ENCODE assay signal across 21 cellular contexts in genomic region chr5:138536215-138536614, GRCh38. TPM values are rescaled to one million over a fixed set of nuclear protein-coding genes. Genes with fewer than 3 reads are reported as not detected.
DNase-seq lines count a peak whose midpoint lies in the region; ATAC-seq and TF ChIP-seq lines count a peak whose summit lies in the region.
"Had no signal": no experiment of that assay in that cellular context is flagged by ENCODE, and none has a peak within 500 bp of the region (broad histone marks: within the 10 kb centered on the region; RNA-seq: fewer than 3 reads in every experiment).

No MANE protein-coding gene starts in this region.

- intact Hi-C loops in Right ventricle myocardium superior (cut with DNase I), result loop anchor here (5.0 kb wide), 1 partner anchor 34 kb away; no protein-coding TSS in a partner anchor
- intact Hi-C loops in cardiac septum (cut with DNase I), result no loop called here
- intact Hi-C loops in left ventricle myocardium inferior (cut with micrococcal nuclease), result no loop called here

- peaks cover 58% of the 10 kb centered on the region for H3K4me1 Mint-ChIP-seq in activated CD4-positive, alpha-beta memory T cell treated with anti-CD3 and anti-CD28 coated beads, Interleukin-2, amount 10 ng/mL, durations not matched to agents 7 days and 5 days
- H3K4me1 Mint-ChIP-seq in stimulated activated naive B cell treated with anti-CD40 and anti-IgM and Interleukin-4, amounts not matched to agents 10 μg/mL and 1 μg/mL and 100 μg/mL, for 72 hours, result peaks cover 28 to 65% of the 10 kb centered on the region in 2 donors

- H3K9me3 ChIP-seq in left ventricle myocardium inferior (replicated peaks), result no peaks in the 10 kb centered on the region
- H3K9me3 ChIP-seq: esophagus muscularis mucosa, gastroesophageal sphincter, upper lobe of left lung had no signal

- peaks cover 53% of the 10 kb centered on the region for H3K36me3 Mint-ChIP-seq in activated CD4-positive, alpha-beta memory T cell treated with anti-CD3 and anti-CD28 coated beads, Interleukin-2, amount 10 ng/mL, durations not matched to agents 7 days and 5 days (ENCODE audit: low read depth)
- peaks cover 27 to 56% of the 10 kb centered on the region in 2 donors for H3K36me3 Mint-ChIP-seq in stimulated activated naive B cell treated with anti-CD40 and anti-IgM and Interleukin-4, amounts not matched to agents 10 μg/mL and 1 μg/mL and 100 μg/mL, for 72 hours

- no peaks in the 10 kb centered on the region for H3K27me3 ChIP-seq in left ventricle myocardium inferior (ENCODE audit: low read depth)
- H3K27me3 ChIP-seq: esophagus muscularis mucosa, gastroesophageal sphincter, upper lobe of left lung had no signal

- peak overlapping the region; percentile 42 for H3K27ac Mint-ChIP-seq in activated CD4-positive, alpha-beta memory T cell treated with anti-CD3 and anti-CD28 coated beads, Interleukin-2, amount 10 ng/mL, durations not matched to agents 7 days and 5 days
- H3K27ac Mint-ChIP-seq in stimulated activated naive B cell treated with anti-CD40 and anti-IgM and Interleukin-4, amounts not matched to agents 10 μg/mL and 1 μg/mL and 100 μg/mL, for 72 hours, result peak overlapping the region; percentile 14
- H3K27ac Mint-ChIP-seq: GM23338 had no signal

- POLR2A ChIA-PET in activated CD4-positive, alpha-beta memory T cell treated with anti-CD3 and anti-CD28 coated beads, Interleukin-2, amount 10 ng/mL, durations not matched to agents 7 days and 5 days (lab: Charles Lee), result interaction anchor here (0.7 to 2.1 kb wide), 3 partner anchors 9 to 39 kb away, joined by 3 to 5 read pairs (median 5); partner anchors contain the start of gene HSPA9

- H3K9me3 Mint-ChIP-seq in activated CD4-positive, alpha-beta memory T cell treated with anti-CD3 and anti-CD28 coated beads, Interleukin-2, amount 10 ng/mL, durations not matched to agents 7 days and 5 days, result no peaks in the 10 kb centered on the region
- no peaks in the 10 kb centered on the region for H3K9me3 Mint-ChIP-seq in stimulated activated naive B cell treated with anti-CD40 and anti-IgM and Interleukin-4, amounts not matched to agents 10 μg/mL and 1 μg/mL and 100 μg/mL, for 72 hours
- H3K9me3 Mint-ChIP-seq: GM23338, nephron had no signal

- CTCF ChIA-PET in activated CD4-positive, alpha-beta memory T cell treated with anti-CD3 and anti-CD28 coated beads, Interleukin-2, amount 10 ng/mL, durations not matched to agents 7 days and 5 days (lab: Charles Lee), result interaction anchor here (0.8 to 1.7 kb wide), 3 partner anchors 10 to 32 kb away, joined by 3 to 6 read pairs (median 3); no protein-coding TSS in a partner anchor

- TF ChIP-seq CTCF in left ventricle myocardium inferior (IDR thresholded peaks at IDR 0.05; ENCODE audit: borderline replicate concordance), result no peak

- H3K4me3 Mint-ChIP-seq in activated CD4-positive, alpha-beta memory T cell treated with anti-CD3 and anti-CD28 coated beads, Interleukin-2, amount 10 ng/mL, durations not matched to agents 7 days and 5 days, result no peak overlapping the region
- no peak overlapping the region for H3K4me3 Mint-ChIP-seq in stimulated activated naive B cell treated with anti-CD40 and anti-IgM and Interleukin-4, amounts not matched to agents 10 μg/mL and 1 μg/mL and 100 μg/mL, for 72 hours
- H3K4me3 Mint-ChIP-seq: CD4-positive, alpha-beta memory T cell; GM23338; nephron had no signal

- peak; percentile 15 for ATAC-seq in Right ventricle myocardium superior (ENCODE audit: poor library complexity)
- no peak for ATAC-seq in stimulated activated naive B cell treated with anti-CD40 and anti-IgM and Interleukin-4, amounts not matched to agents 10 μg/mL and 1 μg/mL and 100 μg/mL, for 72 hours (replicated peaks)
- ATAC-seq: gastroesophageal sphincter had no signal

- peak overlapping the region; percentile 1 for H3K27ac ChIP-seq in left ventricle myocardium inferior (replicated peaks)
- H3K27ac ChIP-seq: esophagus muscularis mucosa, gastroesophageal sphincter, HL-60, upper lobe of left lung had no signal

- peaks cover 78% of the 10 kb centered on the region for H3K4me1 ChIP-seq in left ventricle myocardium inferior

- H3K27me3 Mint-ChIP-seq in activated CD4-positive, alpha-beta memory T cell treated with anti-CD3 and anti-CD28 coated beads, Interleukin-2, amount 10 ng/mL, durations not matched to agents 7 days and 5 days, result no peaks in the 10 kb centered on the region
- H3K27me3 Mint-ChIP-seq in stimulated activated naive B cell treated with anti-CD40 and anti-IgM and Interleukin-4, amounts not matched to agents 10 μg/mL and 1 μg/mL and 100 μg/mL, for 72 hours, result no peaks in the 10 kb centered on the region
- H3K27me3 Mint-ChIP-seq: CD4-positive, alpha-beta memory T cell had no signal

- no peak overlapping the region for H3K4me3 ChIP-seq in left ventricle myocardium inferior
- H3K4me3 ChIP-seq: esophagus muscularis mucosa, gastroesophageal sphincter, GM12878, GM23338, upper lobe of left lung had no signal

- DNase-seq in Right ventricle myocardium superior, result no peak
- no peak for DNase-seq in cardiac septum (ENCODE audit: low spot score)
- DNase-seq in activated CD4-positive, alpha-beta memory T cell treated with anti-CD3 and anti-CD28 coated beads, Interleukin-2, amount 10 ng/mL, durations not matched to agents 7 days and 5 days, result no peak
- DNase-seq in left ventricle myocardium inferior, result no peak
- no peak for DNase-seq in stimulated activated naive B cell treated with anti-CD40 and anti-IgM and Interleukin-4, amounts not matched to agents 10 μg/mL and 1 μg/mL and 100 μg/mL, for 72 hours
- DNase-seq in NCI-H2196 (lab: John Stamatoyannopoulos, UW; ENCODE audit: unreplicated experiment), result no peak
- no peak for DNase-seq in NCI-H345 (lab: John Stamatoyannopoulos, UW)
- no peak for DNase-seq in DMS 273 treated with DMSO at 0.1 percent for 48 hours (lab: John Stamatoyannopoulos, UW)
- DNase-seq: aorta; kidney glomerular epithelial cell; NCI-H2171 treated with DMSO at 0.1 percent for 48 hours; NCI-H69; stimulated activated naive CD4-positive, alpha-beta T cell; upper lobe of left lung had no signal

- no peaks in the 10 kb centered on the region for H3K36me3 ChIP-seq in left ventricle myocardium inferior

RNA-seq across cellular contexts. Expression of gene ETF1, which starts 6.8 kb away (rescaled TPM):
- total RNA-seq in Right ventricle myocardium superior (80.9 TPM), cardiac septum (86.8 TPM), left ventricle myocardium inferior (80.8 TPM)
- total RNA-seq in activated CD4-positive, alpha-beta memory T cell treated with anti-CD3 and anti-CD28 coated beads, Interleukin-2, amount 10 ng/mL, durations not matched to agents 7 days and 5 days, result 10 to 100 TPM; 77.5 to 81.7 TPM

RNA-seq across cellular contexts. Expression of gene HSPA9, which starts 39.0 kb away (rescaled TPM):
- total RNA-seq in Right ventricle myocardium superior (290 TPM), cardiac septum (274 TPM), left ventricle myocardium inferior (291 TPM)
- total RNA-seq in activated CD4-positive, alpha-beta memory T cell treated with anti-CD3 and anti-CD28 coated beads, Interleukin-2, amount 10 ng/mL, durations not matched to agents 7 days and 5 days, result 100 to 1,000 TPM; 205 to 217 TPM
